ENCODE assay signal across 8 cellular contexts in genomic region chr14:105491366-105492006, GRCh38. TPM values are rescaled to one million over a fixed set of nuclear protein-coding genes. Genes with fewer than 3 reads are reported as not detected.
DNase-seq lines count a peak whose midpoint lies in the region; ATAC-seq and TF ChIP-seq lines count a peak whose summit lies in the region.

No MANE protein-coding gene starts in this region.

- H3K4me3 Mint-ChIP-seq in activated naive CD4-positive, alpha-beta T cell treated with anti-CD3 and anti-CD28 coated beads for 36 hours: peak overlapping the region; percentile 83
- peak overlapping the region; percentile 78 for H3K4me3 Mint-ChIP-seq in progenitor cell of endocrine pancreas (ENCODE audit: low read depth)

- ATAC-seq in Right ventricle myocardium inferior: no peak
- no peak for ATAC-seq in HG03565 (IDR thresholded peaks at IDR 0.05; ENCODE audit: unreplicated experiment)

- no peak for TF ChIP-seq CTCF in GM10266 (IDR thresholded peaks at IDR 0.05; ENCODE audit: control insufficient read depth, insufficient read depth, low read depth, missing control alignments)
- TF ChIP-seq CTCF in progenitor cell of endocrine pancreas (IDR thresholded peaks at IDR 0.05; ENCODE audit: unreplicated experiment): no peak
- TF ChIP-seq CTCF in uterus (IDR thresholded peaks at IDR 0.05): no peak

- H3K4me1 Mint-ChIP-seq in activated naive CD4-positive, alpha-beta T cell treated with anti-CD3 and anti-CD28 coated beads for 36 hours (ENCODE audit: low read depth): peaks cover 24% of the 10 kb centered on the region
- H3K4me1 Mint-ChIP-seq in progenitor cell of endocrine pancreas (ENCODE audit: low read depth): peaks cover 4% of the 10 kb centered on the region

- H3K27ac ChIP-seq in HUES48 (ENCODE audit: low read depth, low read length): peak overlapping the region; percentile 87
- peak overlapping the region; percentile 91 for H3K27ac ChIP-seq in SJSA1
- H3K27ac ChIP-seq in uterus: peak overlapping the region; percentile 56 to 85

- peak overlapping the region; percentile 85 for H3K27ac Mint-ChIP-seq in activated naive CD4-positive, alpha-beta T cell treated with anti-CD3 and anti-CD28 coated beads for 36 hours
- peak overlapping the region; percentile 96 for H3K27ac Mint-ChIP-seq in progenitor cell of endocrine pancreas

- intact Hi-C loops in activated naive CD4-positive, alpha-beta T cell treated with anti-CD3 and anti-CD28 coated beads for 36 hours (cut with micrococcal nuclease): loop anchor here (1.0 to 10.0 kb wide), 13 partner anchors 15 to 739 kb away; partner anchors contain the start of genes BRF1, CDCA4, CLBA1 and GPR132
- intact Hi-C loops in Right ventricle myocardium inferior (cut with DNase I) (loop anchor here (2.0 kb wide), 1 partner anchor 17 kb away; the partner anchor contains the start of gene CRIP2), uterus (cut with DNase I; ENCODE audit: low total_unique reads) (no loop called here)

- H3K4me3 ChIP-seq in HUES48 (ENCODE audit: low read depth, low read length) (peak overlapping the region; percentile 81), SJSA1 (peak overlapping the region; percentile 92), uterus (peak overlapping the region; percentile 30 to 72)

- peak; percentile 97 for DNase-seq in GM10266 (ENCODE audit: extremely low spot score)
- DNase-seq in SJSA1 (ENCODE audit: low read depth in 1 of 2, low spot score in 2 of 2): peak in 1 of 2 experiments; percentile 84
- DNase-seq in activated naive CD4-positive, alpha-beta T cell treated with anti-CD3 and anti-CD28 coated beads for 36 hours: peak; percentile 95
- peak; percentile 90 for DNase-seq in Right ventricle myocardium inferior (ENCODE audit: missing footprints)
- peak; percentile 56 for DNase-seq in progenitor cell of endocrine pancreas (ENCODE audit: low spot score, unreplicated experiment)
- peak; percentile 73 to 74 for DNase-seq in uterus

- no peaks in the 10 kb centered on the region for H3K9me3 Mint-ChIP-seq in activated naive CD4-positive, alpha-beta T cell treated with anti-CD3 and anti-CD28 coated beads for 36 hours
- no peaks in the 10 kb centered on the region for H3K9me3 Mint-ChIP-seq in progenitor cell of endocrine pancreas (ENCODE audit: low read depth)

- peaks cover 37% of the 10 kb centered on the region for H3K27me3 ChIP-seq in HUES48 (ENCODE audit: control insufficient read depth, insufficient read depth, low read length)
- peaks cover 16% of the 10 kb centered on the region for H3K27me3 ChIP-seq in SJSA1 (replicated peaks)
- no peaks in the 10 kb centered on the region for H3K27me3 ChIP-seq in uterus

- no peaks in the 10 kb centered on the region for H3K27me3 Mint-ChIP-seq in activated naive CD4-positive, alpha-beta T cell treated with anti-CD3 and anti-CD28 coated beads for 36 hours (ENCODE audit: low read depth)
- peaks cover 4% of the 10 kb centered on the region for H3K27me3 Mint-ChIP-seq in progenitor cell of endocrine pancreas

- CTCF ChIA-PET in activated naive CD4-positive, alpha-beta T cell treated with anti-CD3 and anti-CD28 coated beads for 36 hours (lab: Charles Lee): interaction anchor here (0.7 to 1.2 kb wide), 5 partner anchors 9 to 516 kb away, joined by 3 to 5 read pairs (median 4); no protein-coding TSS in a partner anchor

- TF ChIP-seq POLR2A in uterus (IDR thresholded peaks at IDR 0.05): peak; percentile 0 to 15

- H3K36me3 ChIP-seq in HUES48 (ENCODE audit: control insufficient read depth, insufficient read depth, low read length): no peaks in the 10 kb centered on the region; the same call in 1 of the 2 replicates
- peaks cover 13% of the 10 kb centered on the region for H3K36me3 ChIP-seq in SJSA1
- no peaks in the 10 kb centered on the region for H3K36me3 ChIP-seq in uterus

- peaks cover 4% of the 10 kb centered on the region for H3K36me3 Mint-ChIP-seq in activated naive CD4-positive, alpha-beta T cell treated with anti-CD3 and anti-CD28 coated beads for 36 hours (ENCODE audit: low read depth)
- H3K36me3 Mint-ChIP-seq in progenitor cell of endocrine pancreas (ENCODE audit: insufficient read depth): no peaks in the 10 kb centered on the region

- H3K4me1 ChIP-seq in HUES48 (ENCODE audit: control insufficient read depth, insufficient read depth, low read length) (no peaks in the 10 kb centered on the region; the same call in 1 of the 2 replicates), SJSA1 (replicated peaks) (peaks cover 25% of the 10 kb centered on the region), uterus (peaks cover 0 to 14% of the 10 kb centered on the region in 2 donors)

- H3K9me3 ChIP-seq in HUES48 (ENCODE audit: control insufficient read depth, insufficient read depth, low read length) (peaks cover 3% of the 10 kb centered on the region; the same call in 1 of the 2 replicates), SJSA1 (replicated peaks) (no peaks in the 10 kb centered on the region), uterus (no peaks in the 10 kb centered on the region)

- H3K9ac ChIP-seq in HUES48 (ENCODE audit: low read depth, low read length): peak overlapping the region; percentile 35; the same call in 1 of the 2 replicates

RNA-seq across cellular contexts. Expression of gene TEDC1, which starts 0.4 kb away (rescaled TPM):
- total RNA-seq in SJSA1 (2014; rRNA removed; shearing (Covaris generic)): 22.1 and 38.8 TPM in 2 replicates
- 10 to 100 TPM; 27.8 to 28.6 TPM for total RNA-seq in activated naive CD4-positive, alpha-beta T cell treated with anti-CD3 and anti-CD28 coated beads for 36 hours
- 6.4 TPM for total RNA-seq in Right ventricle myocardium inferior
- total RNA-seq in progenitor cell of endocrine pancreas: 20.5 and 20.8 TPM in 2 replicates
- 10 to 100 TPM in 1 of 4 donors, 1 to 10 TPM in 1, under 1 TPM in 1, not detected in 1; 0.51 to 11.0 (median 9.4) TPM for total RNA-seq in uterus

RNA-seq across cellular contexts. Expression of gene CRIP1, which starts 4.8 kb away (rescaled TPM):
- 0.39 TPM in 1 of 2 replicates, not detected in the other for total RNA-seq in SJSA1 (2014; rRNA removed; shearing (Covaris generic))
- total RNA-seq in activated naive CD4-positive, alpha-beta T cell treated with anti-CD3 and anti-CD28 coated beads for 36 hours: 10 to 100 TPM; 67.3 to 77.1 TPM
- total RNA-seq in Right ventricle myocardium inferior: 82.0 TPM
- total RNA-seq in progenitor cell of endocrine pancreas: 5.1 TPM in 2 replicates
- total RNA-seq in uterus: 10 to 100 TPM in 3 of 4 donors, under 1 TPM in 1; 0.51 to 64.7 (median 34.4) TPM

RNA-seq across cellular contexts. Expression of gene CRIP2, which starts 16.9 kb away (rescaled TPM):
- total RNA-seq in SJSA1 (2014; rRNA removed; shearing (Covaris generic)): 1.1 and 3.8 TPM in 2 replicates
- not detected for total RNA-seq in activated naive CD4-positive, alpha-beta T cell treated with anti-CD3 and anti-CD28 coated beads for 36 hours
- total RNA-seq in Right ventricle myocardium inferior (1,081 TPM), progenitor cell of endocrine pancreas (17.0 and 19.6 TPM in 2 replicates), uterus (100 to 1,000 TPM in 3 of 4 donors, 10 to 100 TPM in 1; 76.1 to 377 (median 163) TPM)

RNA-seq across cellular contexts. Expression of gene TMEM121, which starts 34.9 kb away (rescaled TPM):
- 1.2 and 2.9 TPM in 2 replicates for total RNA-seq in SJSA1 (2014; rRNA removed; shearing (Covaris generic))
- total RNA-seq in activated naive CD4-positive, alpha-beta T cell treated with anti-CD3 and anti-CD28 coated beads for 36 hours: 1 to 10 TPM; 6.5 to 9.3 TPM
- total RNA-seq in Right ventricle myocardium inferior (3.4 TPM), progenitor cell of endocrine pancreas (3.9 and 4.5 TPM in 2 replicates), uterus (10 to 100 TPM in 1 of 4 donors, 1 to 10 TPM in 3; 2.0 to 42.1 (median 7.7) TPM)
